9 cellular contexts compared by ENCODE assay signal in genomic region chrX:30262763-30263162, GRCh38. TPM values are rescaled to one million over a fixed set of nuclear protein-coding genes. Genes with fewer than 3 reads are reported as not detected.
"Had no signal": no experiment of that assay in that cellular context is flagged by ENCODE, and none has a peak within 500 bp of the region (broad histone marks: within the 10 kb centered on the region; RNA-seq: fewer than 3 reads in every experiment).

No MANE protein-coding gene starts in this region.

- ATAC-seq: HepG2 had no signal

- H3K9ac ChIP-seq: KMS-11 had no signal

- DNase-seq: IMR-90, KBM-7, KG1 had no signal

- H3K4me2 ChIP-seq: KMS-11 had no signal

- FAIRE-seq: HepG2 had no signal

- H3K27ac ChIP-seq: HL-60, KMS-11 had no signal

RNA-seq across cellular contexts. Expression of gene MAGEB1, which starts 15.8 kb away (rescaled TPM):
- total RNA-seq: HepG2, HT-29, HT1080, IMR-90 had no signal
- polyA plus RNA-seq: HepG2, IgD-negative memory B cell, IMR-90 had no signal

RNA-seq across cellular contexts. Expression of gene MAGEB4, which starts 21.0 kb away (rescaled TPM):
- total RNA-seq: HepG2, HT-29, HT1080, IMR-90 had no signal
- polyA plus RNA-seq: HepG2, IgD-negative memory B cell, IMR-90 had no signal

RNA-seq across cellular contexts. Expression of gene MAGEB3, which starts 32.3 kb away (rescaled TPM):
- total RNA-seq: HepG2, HT-29, HT1080, IMR-90 had no signal
- polyA plus RNA-seq: HepG2, IgD-negative memory B cell, IMR-90 had no signal

RNA-seq across cellular contexts. Expression of gene NR0B1, which starts 46.4 kb away (rescaled TPM):
- total RNA-seq: HepG2, HT-29, HT1080, IMR-90 had no signal
- polyA plus RNA-seq: HepG2, IgD-negative memory B cell, IMR-90 had no signal

RNA-seq across cellular contexts. Expression of gene MAGEB2, which starts 47.4 kb away (rescaled TPM):
- total RNA-seq: HepG2, HT-29, IMR-90 had no signal
- polyA plus RNA-seq: HepG2, IgD-negative memory B cell, IMR-90 had no signal
